2 cellular contexts compared by ENCODE assay signal in the genomic region with DNA sequence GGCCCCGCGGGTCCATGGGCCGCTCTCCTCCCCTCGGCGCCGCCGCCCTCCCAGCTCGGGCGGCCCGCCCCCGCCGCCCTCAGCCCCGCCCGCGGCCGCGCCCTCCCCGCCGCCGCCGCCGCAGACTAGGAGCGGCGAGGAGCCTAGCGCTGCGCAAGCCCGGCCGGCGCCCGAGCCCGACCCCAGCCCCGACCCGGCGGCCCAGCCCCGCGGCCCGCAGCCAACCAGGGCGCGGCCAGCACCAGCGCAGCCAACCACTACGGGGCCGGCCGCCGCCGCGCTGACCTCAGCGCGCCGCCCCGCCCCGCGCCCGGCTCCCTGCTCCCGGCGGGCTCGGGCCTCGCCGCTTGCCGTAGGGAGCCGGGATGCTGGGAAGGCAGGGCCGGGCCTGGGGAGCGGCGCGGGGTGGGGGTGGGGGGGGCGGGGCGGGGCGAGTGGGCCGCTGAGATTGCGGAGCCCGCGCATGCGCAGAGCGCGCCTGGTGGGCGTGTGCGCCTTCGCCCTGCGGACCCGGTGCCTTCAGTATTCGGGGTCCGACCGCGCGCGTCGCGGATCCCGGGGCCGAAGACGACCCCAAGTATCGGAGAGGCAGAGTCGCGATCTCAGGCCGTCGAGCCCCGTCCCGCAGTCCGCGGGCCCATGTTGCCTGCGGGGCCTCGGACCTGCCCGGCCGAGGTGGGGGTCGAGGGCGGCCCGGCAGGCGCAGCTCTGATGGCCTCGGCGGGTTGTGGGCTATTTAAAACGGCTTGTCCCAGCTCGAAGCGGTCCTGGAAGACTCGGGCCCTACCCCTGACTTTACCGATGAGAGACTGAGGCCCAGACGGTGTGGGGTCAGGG.
TF ChIP-seq lines count a peak whose summit lies in the region.

A gene with protein sequence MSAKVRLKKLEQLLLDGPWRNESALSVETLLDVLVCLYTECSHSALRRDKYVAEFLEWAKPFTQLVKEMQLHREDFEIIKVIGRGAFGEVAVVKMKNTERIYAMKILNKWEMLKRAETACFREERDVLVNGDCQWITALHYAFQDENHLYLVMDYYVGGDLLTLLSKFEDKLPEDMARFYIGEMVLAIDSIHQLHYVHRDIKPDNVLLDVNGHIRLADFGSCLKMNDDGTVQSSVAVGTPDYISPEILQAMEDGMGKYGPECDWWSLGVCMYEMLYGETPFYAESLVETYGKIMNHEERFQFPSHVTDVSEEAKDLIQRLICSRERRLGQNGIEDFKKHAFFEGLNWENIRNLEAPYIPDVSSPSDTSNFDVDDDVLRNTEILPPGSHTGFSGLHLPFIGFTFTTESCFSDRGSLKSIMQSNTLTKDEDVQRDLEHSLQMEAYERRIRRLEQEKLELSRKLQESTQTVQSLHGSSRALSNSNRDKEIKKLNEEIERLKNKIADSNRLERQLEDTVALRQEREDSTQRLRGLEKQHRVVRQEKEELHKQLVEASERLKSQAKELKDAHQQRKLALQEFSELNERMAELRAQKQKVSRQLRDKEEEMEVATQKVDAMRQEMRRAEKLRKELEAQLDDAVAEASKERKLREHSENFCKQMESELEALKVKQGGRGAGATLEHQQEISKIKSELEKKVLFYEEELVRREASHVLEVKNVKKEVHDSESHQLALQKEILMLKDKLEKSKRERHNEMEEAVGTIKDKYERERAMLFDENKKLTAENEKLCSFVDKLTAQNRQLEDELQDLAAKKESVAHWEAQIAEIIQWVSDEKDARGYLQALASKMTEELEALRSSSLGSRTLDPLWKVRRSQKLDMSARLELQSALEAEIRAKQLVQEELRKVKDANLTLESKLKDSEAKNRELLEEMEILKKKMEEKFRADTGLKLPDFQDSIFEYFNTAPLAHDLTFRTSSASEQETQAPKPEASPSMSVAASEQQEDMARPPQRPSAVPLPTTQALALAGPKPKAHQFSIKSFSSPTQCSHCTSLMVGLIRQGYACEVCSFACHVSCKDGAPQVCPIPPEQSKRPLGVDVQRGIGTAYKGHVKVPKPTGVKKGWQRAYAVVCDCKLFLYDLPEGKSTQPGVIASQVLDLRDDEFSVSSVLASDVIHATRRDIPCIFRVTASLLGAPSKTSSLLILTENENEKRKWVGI (N-terminal part only) (minus strand): TSS at position 178 of the 837 bp plus-strand sequence. CDS start 376 bp downstream, outside the sequence.

TF ChIP-seq in A549, 52 proteins besides CTCF, POLR2A, EP300 and RAD21 (continued from another document):
- TF ChIP-seq, protein P1, sequence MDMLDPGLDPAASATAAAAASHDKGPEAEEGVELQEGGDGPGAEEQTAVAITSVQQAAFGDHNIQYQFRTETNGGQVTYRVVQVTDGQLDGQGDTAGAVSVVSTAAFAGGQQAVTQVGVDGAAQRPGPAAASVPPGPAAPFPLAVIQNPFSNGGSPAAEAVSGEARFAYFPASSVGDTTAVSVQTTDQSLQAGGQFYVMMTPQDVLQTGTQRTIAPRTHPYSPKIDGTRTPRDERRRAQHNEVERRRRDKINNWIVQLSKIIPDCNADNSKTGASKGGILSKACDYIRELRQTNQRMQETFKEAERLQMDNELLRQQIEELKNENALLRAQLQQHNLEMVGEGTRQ (IDR thresholded peaks at IDR 0.05): no peak
- TF ChIP-seq TP53 (CRISPR knock-in tag; IDR thresholded peaks at IDR 0.05): no peak
- TF ChIP-seq, protein P2, sequence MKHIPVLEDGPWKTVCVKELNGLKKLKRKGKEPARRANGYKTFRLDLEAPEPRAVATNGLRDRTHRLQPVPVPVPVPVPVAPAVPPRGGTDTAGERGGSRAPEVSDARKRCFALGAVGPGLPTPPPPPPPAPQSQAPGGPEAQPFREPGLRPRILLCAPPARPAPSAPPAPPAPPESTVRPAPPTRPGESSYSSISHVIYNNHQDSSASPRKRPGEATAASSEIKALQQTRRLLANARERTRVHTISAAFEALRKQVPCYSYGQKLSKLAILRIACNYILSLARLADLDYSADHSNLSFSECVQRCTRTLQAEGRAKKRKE (CRISPR knock-in tag; IDR thresholded peaks at IDR 0.05; ENCODE audit: low read depth): no peak

TF ChIP-seq in HepG2, 621 proteins besides CTCF, POLR2A, EP300 and RAD21 (continued from another document and continues in another):
- TF ChIP-seq, protein P3, sequence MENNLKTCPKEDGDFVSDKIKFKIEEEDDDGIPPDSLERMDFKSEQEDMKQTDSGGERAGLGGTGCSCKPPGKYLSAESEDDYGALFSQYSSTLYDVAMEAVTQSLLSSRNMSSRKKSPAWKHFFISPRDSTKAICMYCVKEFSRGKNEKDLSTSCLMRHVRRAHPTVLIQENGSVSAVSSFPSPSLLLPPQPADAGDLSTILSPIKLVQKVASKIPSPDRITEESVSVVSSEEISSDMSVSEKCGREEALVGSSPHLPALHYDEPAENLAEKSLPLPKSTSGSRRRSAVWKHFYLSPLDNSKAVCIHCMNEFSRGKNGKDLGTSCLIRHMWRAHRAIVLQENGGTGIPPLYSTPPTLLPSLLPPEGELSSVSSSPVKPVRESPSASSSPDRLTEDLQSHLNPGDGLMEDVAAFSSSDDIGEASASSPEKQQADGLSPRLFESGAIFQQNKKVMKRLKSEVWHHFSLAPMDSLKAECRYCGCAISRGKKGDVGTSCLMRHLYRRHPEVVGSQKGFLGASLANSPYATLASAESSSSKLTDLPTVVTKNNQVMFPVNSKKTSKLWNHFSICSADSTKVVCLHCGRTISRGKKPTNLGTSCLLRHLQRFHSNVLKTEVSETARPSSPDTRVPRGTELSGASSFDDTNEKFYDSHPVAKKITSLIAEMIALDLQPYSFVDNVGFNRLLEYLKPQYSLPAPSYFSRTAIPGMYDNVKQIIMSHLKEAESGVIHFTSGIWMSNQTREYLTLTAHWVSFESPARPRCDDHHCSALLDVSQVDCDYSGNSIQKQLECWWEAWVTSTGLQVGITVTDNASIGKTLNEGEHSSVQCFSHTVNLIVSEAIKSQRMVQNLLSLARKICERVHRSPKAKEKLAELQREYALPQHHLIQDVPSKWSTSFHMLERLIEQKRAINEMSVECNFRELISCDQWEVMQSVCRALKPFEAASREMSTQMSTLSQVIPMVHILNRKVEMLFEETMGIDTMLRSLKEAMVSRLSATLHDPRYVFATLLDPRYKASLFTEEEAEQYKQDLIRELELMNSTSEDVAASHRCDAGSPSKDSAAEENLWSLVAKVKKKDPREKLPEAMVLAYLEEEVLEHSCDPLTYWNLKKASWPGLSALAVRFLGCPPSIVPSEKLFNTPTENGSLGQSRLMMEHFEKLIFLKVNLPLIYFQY (CRISPR knock-in tag; IDR thresholded peaks at IDR 0.05; ENCODE audit: borderline replicate concordance): no peak
- peak; percentile 32 for TF ChIP-seq ZNF883 (CRISPR knock-in tag; IDR thresholded peaks at IDR 0.05; ENCODE audit: not compliant biosample characterization)
- TF ChIP-seq KDM2A (CRISPR knock-in tag; IDR thresholded peaks at IDR 0.05; ENCODE audit: borderline replicate concordance, low read depth): peak; percentile 46; the same call in 1 of the 2 replicates
- no peak for TF ChIP-seq JUND (CRISPR knock-in tag; IDR thresholded peaks at IDR 0.05)
- TF ChIP-seq, protein P4, sequence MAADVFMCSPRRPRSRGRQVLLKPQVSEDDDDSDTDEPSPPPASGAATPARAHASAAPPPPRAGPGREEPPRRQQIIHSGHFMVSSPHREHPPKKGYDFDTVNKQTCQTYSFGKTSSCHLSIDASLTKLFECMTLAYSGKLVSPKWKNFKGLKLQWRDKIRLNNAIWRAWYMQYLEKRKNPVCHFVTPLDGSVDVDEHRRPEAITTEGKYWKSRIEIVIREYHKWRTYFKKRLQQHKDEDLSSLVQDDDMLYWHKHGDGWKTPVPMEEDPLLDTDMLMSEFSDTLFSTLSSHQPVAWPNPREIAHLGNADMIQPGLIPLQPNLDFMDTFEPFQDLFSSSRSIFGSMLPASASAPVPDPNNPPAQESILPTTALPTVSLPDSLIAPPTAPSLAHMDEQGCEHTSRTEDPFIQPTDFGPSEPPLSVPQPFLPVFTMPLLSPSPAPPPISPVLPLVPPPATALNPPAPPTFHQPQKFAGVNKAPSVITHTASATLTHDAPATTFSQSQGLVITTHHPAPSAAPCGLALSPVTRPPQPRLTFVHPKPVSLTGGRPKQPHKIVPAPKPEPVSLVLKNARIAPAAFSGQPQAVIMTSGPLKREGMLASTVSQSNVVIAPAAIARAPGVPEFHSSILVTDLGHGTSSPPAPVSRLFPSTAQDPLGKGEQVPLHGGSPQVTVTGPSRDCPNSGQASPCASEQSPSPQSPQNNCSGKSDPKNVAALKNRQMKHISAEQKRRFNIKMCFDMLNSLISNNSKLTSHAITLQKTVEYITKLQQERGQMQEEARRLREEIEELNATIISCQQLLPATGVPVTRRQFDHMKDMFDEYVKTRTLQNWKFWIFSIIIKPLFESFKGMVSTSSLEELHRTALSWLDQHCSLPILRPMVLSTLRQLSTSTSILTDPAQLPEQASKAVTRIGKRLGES (CRISPR knock-in tag; IDR thresholded peaks at IDR 0.05; ENCODE audit: borderline replicate concordance): no peak
- no peak for TF ChIP-seq ZNF607 (CRISPR knock-in tag; IDR thresholded peaks at IDR 0.05; ENCODE audit: borderline replicate concordance)
- TF ChIP-seq KLF12 (CRISPR knock-in tag; IDR thresholded peaks at IDR 0.05; ENCODE audit: borderline replicate concordance): no peak
- TF ChIP-seq MAZ (IDR thresholded peaks at IDR 0.05; ENCODE audit: borderline replicate concordance, low read depth, low read length): peak; percentile 14; the same call in 1 of the 2 replicates
- TF ChIP-seq MAZ (CRISPR knock-in tag; IDR thresholded peaks at IDR 0.05; ENCODE audit: low read depth): peak; percentile 27; the same call in 1 of the 2 replicates
- TF ChIP-seq ATF7 (IDR thresholded peaks at IDR 0.05): no peak
- no peak for TF ChIP-seq ATF7 (CRISPR knock-in tag; IDR thresholded peaks at IDR 0.05)
- TF ChIP-seq EED (CRISPR knock-in tag; IDR thresholded peaks at IDR 0.05): no peak
- TF ChIP-seq, protein P5, sequence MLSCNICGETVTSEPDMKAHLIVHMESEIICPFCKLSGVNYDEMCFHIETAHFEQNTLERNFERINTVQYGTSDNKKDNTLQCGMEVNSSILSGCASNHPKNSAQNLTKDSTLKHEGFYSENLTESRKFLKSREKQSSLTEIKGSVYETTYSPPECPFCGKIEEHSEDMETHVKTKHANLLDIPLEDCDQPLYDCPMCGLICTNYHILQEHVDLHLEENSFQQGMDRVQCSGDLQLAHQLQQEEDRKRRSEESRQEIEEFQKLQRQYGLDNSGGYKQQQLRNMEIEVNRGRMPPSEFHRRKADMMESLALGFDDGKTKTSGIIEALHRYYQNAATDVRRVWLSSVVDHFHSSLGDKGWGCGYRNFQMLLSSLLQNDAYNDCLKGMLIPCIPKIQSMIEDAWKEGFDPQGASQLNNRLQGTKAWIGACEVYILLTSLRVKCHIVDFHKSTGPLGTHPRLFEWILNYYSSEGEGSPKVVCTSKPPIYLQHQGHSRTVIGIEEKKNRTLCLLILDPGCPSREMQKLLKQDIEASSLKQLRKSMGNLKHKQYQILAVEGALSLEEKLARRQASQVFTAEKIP (CRISPR knock-in tag; IDR thresholded peaks at IDR 0.05; ENCODE audit: borderline replicate concordance): no peak
- TF ChIP-seq ZNF136 (CRISPR knock-in tag; IDR thresholded peaks at IDR 0.05; ENCODE audit: low read depth): 0 out of 2 replicates have a peak, but pooled peaks have one; percentile 46
- TF ChIP-seq, protein P6, sequence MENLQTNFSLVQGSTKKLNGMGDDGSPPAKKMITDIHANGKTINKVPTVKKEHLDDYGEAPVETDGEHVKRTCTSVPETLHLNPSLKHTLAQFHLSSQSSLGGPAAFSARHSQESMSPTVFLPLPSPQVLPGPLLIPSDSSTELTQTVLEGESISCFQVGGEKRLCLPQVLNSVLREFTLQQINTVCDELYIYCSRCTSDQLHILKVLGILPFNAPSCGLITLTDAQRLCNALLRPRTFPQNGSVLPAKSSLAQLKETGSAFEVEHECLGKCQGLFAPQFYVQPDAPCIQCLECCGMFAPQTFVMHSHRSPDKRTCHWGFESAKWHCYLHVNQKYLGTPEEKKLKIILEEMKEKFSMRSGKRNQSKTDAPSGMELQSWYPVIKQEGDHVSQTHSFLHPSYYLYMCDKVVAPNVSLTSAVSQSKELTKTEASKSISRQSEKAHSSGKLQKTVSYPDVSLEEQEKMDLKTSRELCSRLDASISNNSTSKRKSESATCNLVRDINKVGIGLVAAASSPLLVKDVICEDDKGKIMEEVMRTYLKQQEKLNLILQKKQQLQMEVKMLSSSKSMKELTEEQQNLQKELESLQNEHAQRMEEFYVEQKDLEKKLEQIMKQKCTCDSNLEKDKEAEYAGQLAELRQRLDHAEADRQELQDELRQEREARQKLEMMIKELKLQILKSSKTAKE (CRISPR knock-in tag; IDR thresholded peaks at IDR 0.05; ENCODE audit: borderline replicate concordance): no peak
- TF ChIP-seq KAT7 (CRISPR knock-in tag; IDR thresholded peaks at IDR 0.05; ENCODE audit: borderline replicate concordance): no peak
- no peak for TF ChIP-seq ZNF432 (CRISPR knock-in tag; IDR thresholded peaks at IDR 0.05; ENCODE audit: borderline replicate concordance)
- TF ChIP-seq ZNF17 (CRISPR knock-in tag; IDR thresholded peaks at IDR 0.05): no peak
- no peak for TF ChIP-seq NR1H2 (CRISPR knock-in tag; IDR thresholded peaks at IDR 0.05; ENCODE audit: borderline replicate concordance, low read depth)
- TF ChIP-seq ZNF441 (CRISPR knock-in tag; IDR thresholded peaks at IDR 0.05; ENCODE audit: borderline replicate concordance): no peak
- TF ChIP-seq ATRX (CRISPR knock-in tag; IDR thresholded peaks at IDR 0.05; ENCODE audit: borderline replicate concordance): no peak
- TF ChIP-seq, protein P7, sequence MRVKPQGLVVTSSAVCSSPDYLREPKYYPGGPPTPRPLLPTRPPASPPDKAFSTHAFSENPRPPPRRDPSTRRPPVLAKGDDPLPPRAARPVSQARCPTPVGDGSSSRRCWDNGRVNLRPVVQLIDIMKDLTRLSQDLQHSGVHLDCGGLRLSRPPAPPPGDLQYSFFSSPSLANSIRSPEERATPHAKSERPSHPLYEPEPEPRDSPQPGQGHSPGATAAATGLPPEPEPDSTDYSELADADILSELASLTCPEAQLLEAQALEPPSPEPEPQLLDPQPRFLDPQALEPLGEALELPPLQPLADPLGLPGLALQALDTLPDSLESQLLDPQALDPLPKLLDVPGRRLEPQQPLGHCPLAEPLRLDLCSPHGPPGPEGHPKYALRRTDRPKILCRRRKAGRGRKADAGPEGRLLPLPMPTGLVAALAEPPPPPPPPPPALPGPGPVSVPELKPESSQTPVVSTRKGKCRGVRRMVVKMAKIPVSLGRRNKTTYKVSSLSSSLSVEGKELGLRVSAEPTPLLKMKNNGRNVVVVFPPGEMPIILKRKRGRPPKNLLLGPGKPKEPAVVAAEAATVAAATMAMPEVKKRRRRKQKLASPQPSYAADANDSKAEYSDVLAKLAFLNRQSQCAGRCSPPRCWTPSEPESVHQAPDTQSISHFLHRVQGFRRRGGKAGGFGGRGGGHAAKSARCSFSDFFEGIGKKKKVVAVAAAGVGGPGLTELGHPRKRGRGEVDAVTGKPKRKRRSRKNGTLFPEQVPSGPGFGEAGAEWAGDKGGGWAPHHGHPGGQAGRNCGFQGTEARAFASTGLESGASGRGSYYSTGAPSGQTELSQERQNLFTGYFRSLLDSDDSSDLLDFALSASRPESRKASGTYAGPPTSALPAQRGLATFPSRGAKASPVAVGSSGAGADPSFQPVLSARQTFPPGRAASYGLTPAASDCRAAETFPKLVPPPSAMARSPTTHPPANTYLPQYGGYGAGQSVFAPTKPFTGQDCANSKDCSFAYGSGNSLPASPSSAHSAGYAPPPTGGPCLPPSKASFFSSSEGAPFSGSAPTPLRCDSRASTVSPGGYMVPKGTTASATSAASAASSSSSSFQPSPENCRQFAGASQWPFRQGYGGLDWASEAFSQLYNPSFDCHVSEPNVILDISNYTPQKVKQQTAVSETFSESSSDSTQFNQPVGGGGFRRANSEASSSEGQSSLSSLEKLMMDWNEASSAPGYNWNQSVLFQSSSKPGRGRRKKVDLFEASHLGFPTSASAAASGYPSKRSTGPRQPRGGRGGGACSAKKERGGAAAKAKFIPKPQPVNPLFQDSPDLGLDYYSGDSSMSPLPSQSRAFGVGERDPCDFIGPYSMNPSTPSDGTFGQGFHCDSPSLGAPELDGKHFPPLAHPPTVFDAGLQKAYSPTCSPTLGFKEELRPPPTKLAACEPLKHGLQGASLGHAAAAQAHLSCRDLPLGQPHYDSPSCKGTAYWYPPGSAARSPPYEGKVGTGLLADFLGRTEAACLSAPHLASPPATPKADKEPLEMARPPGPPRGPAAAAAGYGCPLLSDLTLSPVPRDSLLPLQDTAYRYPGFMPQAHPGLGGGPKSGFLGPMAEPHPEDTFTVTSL (CRISPR knock-in tag; IDR thresholded peaks at IDR 0.05; ENCODE audit: borderline replicate concordance): no peak
- no peak for TF ChIP-seq RARA (CRISPR knock-in tag; IDR thresholded peaks at IDR 0.05)
